23 cellular contexts compared by ENCODE assay signal in genomic region chr17:55741353-55741700, GRCh38. TPM values are rescaled to one million over a fixed set of nuclear protein-coding genes. Genes with fewer than 3 reads are reported as not detected.
A peak's percentile ranks its signal among the peaks of the same experiment; 100 is the strongest.
DNase-seq lines count a peak whose midpoint lies in the region; ATAC-seq, FAIRE-seq and TF ChIP-seq lines count a peak whose summit lies in the region.
"Had no signal": no experiment of that assay in that cellular context is flagged by ENCODE, and none has a peak within 500 bp of the region (broad histone marks: within the 10 kb centered on the region; RNA-seq: fewer than 3 reads in every experiment).

No MANE protein-coding gene starts in this region.

- H3K79me2 ChIP-seq in OCI-LY7 (ENCODE audit: insufficient read depth, low read depth, low read length) (no peaks in the 10 kb centered on the region), Karpas-422 (ENCODE audit: low read length) (no peaks in the 10 kb centered on the region)

- 58% methylated on average over 3 of the region's 3 CpGs for WGBS in A549 (ENCODE audit: missing lambda C conversion rate)

- TF ChIP-seq EP300 in A549 (IDR thresholded peaks at IDR 0.05): no peak

- H3K4me2 ChIP-seq in A549: no peak overlapping the region
- H3K4me2 ChIP-seq in OCI-LY7 (ENCODE audit: low read length): no peak overlapping the region
- no peak overlapping the region for H3K4me2 ChIP-seq in Karpas-422 (ENCODE audit: low read depth, low read length, poor library complexity, severe bottlenecking)
- H3K4me2 ChIP-seq: GM23338 had no signal

- TF ChIP-seq RAD21 in A549 (conservative IDR thresholded peaks at IDR 0.05 in 1 of 2, IDR thresholded peaks at IDR 0.05 in 1 of 2): no peak

- H2AFZ ChIP-seq in OCI-LY7 (ENCODE audit: low read length) (peak overlapping the region; percentile 86; the same call in 1 of the 2 replicates), Karpas-422 (ENCODE audit: low read length) (no peak overlapping the region)
- H2AFZ ChIP-seq: GM23338 had no signal

- POLR2A ChIA-PET in A549 (lab: Yijun Ruan, JAX) (no interaction called here), OCI-LY7 (lab: Charles Lee) (interaction anchor here (1.9 kb wide), 1 partner anchor 10 kb away, joined by 6 read pairs; the partner anchor contains the start of gene PCTP)

- H3K36me3 ChIP-seq in OCI-LY7 (ENCODE audit: insufficient read depth, low read length): no peaks in the 10 kb centered on the region
- H3K36me3 ChIP-seq in gastrocnemius medialis: no peaks in the 10 kb centered on the region
- H3K36me3 ChIP-seq in Karpas-422 (ENCODE audit: insufficient read depth, low read length): no peaks in the 10 kb centered on the region
- H3K36me3 ChIP-seq: BE2C, HAP-1 had no signal

- H3K27ac ChIP-seq in A549 (no peak overlapping the region), OCI-LY7 (ENCODE audit: low read depth, low read length, poor library complexity, severe bottlenecking) (no peak overlapping the region), gastrocnemius medialis (peak overlapping the region in 3 of 4 donors; percentile 52 to 76 (median 69)), Karpas-422 (ENCODE audit: low read length) (no peak overlapping the region)
- H3K27ac ChIP-seq: 22Rv1, C4-2B had no signal

- CTCF ChIA-PET in A549 (lab: Yijun Ruan, JAX) (interaction anchor here (1.0 to 13.7 kb wide), 4 partner anchors 10 to 227 kb away, joined by 3 to 114 read pairs (median 6); partner anchors contain the start of gene PCTP), OCI-LY7 (lab: Charles Lee; ENCODE audit: unreplicated experiment) (no interaction called here)

- H3K4me3 ChIP-seq in A549 (no peak overlapping the region), OCI-LY7 (ENCODE audit: low read depth, low read length, poor library complexity, severe bottlenecking) (no peak overlapping the region), gastrocnemius medialis (peak overlapping the region in 1 of 4 donors; percentile 8), Karpas-422 (ENCODE audit: low read length) (no peak overlapping the region)
- H3K4me3 ChIP-seq: GM23338, HAP-1 had no signal

- in situ Hi-C loops in gastrocnemius medialis (cut with MboI; ENCODE audit: low sequenced_read_pairs in 4 of 4): no loop called here

- H3K9me3 ChIP-seq in A549 (no peaks in the 10 kb centered on the region), OCI-LY7 (ENCODE audit: low read length) (no peaks in the 10 kb centered on the region), gastrocnemius medialis (no peaks in the 10 kb centered on the region), Karpas-422 (ENCODE audit: low read length) (no peaks in the 10 kb centered on the region)
- H3K9me3 ChIP-seq: BE2C, Caco-2, HAP-1 had no signal

- no peaks in the 10 kb centered on the region for H3K9me2 ChIP-seq in OCI-LY7 (ENCODE audit: insufficient read depth, low read length)
- no peaks in the 10 kb centered on the region for H3K9me2 ChIP-seq in Karpas-422 (replicated peaks; ENCODE audit: insufficient read depth, low read length)

- BruUV-seq in OCI-LY7 (replicated peaks; lab: Mats Ljungman, UMichigan): no TSS peak

- ATAC-seq in A549 (no peak), gastrocnemius medialis (peak; percentile 43 to 52)
- ATAC-seq: CD8-positive, alpha-beta T cell; GM23338 had no signal

- H4K20me1 ChIP-seq in OCI-LY7 (ENCODE audit: insufficient read depth, low read length): no peaks in the 10 kb centered on the region
- no peaks in the 10 kb centered on the region for H4K20me1 ChIP-seq in Karpas-422 (ENCODE audit: insufficient read depth, low read depth, low read length)

- no peak for TF ChIP-seq CTCF in A549 (IDR thresholded peaks at IDR 0.05)
- no peak for TF ChIP-seq CTCF in OCI-LY7 (conservative IDR thresholded peaks at IDR 0.05; ENCODE audit: low read length)
- TF ChIP-seq CTCF in gastrocnemius medialis (IDR thresholded peaks at IDR 0.05 in 4 of 5, conservative IDR thresholded peaks at IDR 0.05 in 1 of 5): no peak

- TF ChIP-seq POLR2A in A549 (IDR thresholded peaks at IDR 0.05; ENCODE audit: low read length): no peak
- no peak for TF ChIP-seq POLR2A in GM12892 (IDR thresholded peaks at IDR 0.05; ENCODE audit: low read depth, low read length)
- no peak for TF ChIP-seq POLR2A in gastrocnemius medialis (IDR thresholded peaks at IDR 0.05)

- intact Hi-C loops in OCI-LY7 (cut with micrococcal nuclease; ENCODE audit: unreplicated experiment): loop anchor here (10.0 kb wide), 1 partner anchor 317 kb away; the partner anchor contains the start of gene MMD
- intact Hi-C loops in gastrocnemius medialis (cut with DNase I; ENCODE audit: low total_unique reads): loop anchor here (2.0 to 5.0 kb wide), 2 partner anchors 31 to 469 kb away; no protein-coding TSS in a partner anchor

- FAIRE-seq in A549 (lab: Jason Lieb, UNC) (peak; percentile 94), GM12892 (lab: Jason Lieb, UNC) (peak; percentile 21)
- FAIRE-seq: A204.1, GM18507 had no signal

- H3K9ac ChIP-seq in Karpas-422 (ENCODE audit: low read length): no peak overlapping the region

- H3K4me1 ChIP-seq in A549 (peaks cover 8% of the 10 kb centered on the region; the same call in 1 of the 3 replicates), OCI-LY7 (ENCODE audit: insufficient read depth, low read length, poor library complexity, severe bottlenecking) (peaks cover 28% of the 10 kb centered on the region), gastrocnemius medialis (peaks cover 9 to 17% of the 10 kb centered on the region in 2 donors), Karpas-422 (ENCODE audit: low read length) (peaks cover 28% of the 10 kb centered on the region)
- H3K4me1 ChIP-seq: BE2C, Caco-2, HAP-1 had no signal

- DNase-seq in A549 (ENCODE audit: low read depth in 1 of 2, low spot score in 1 of 2): no peak
- no peak for DNase-seq in GM12892 (ENCODE audit: insufficient read length)
- no peak for DNase-seq in OCI-LY7 (ENCODE audit: low spot score)
- no peak for DNase-seq in gastrocnemius medialis
- DNase-seq in Karpas-422: no peak
- DNase-seq in C1 segment of cervical spinal cord (lab: John Stamatoyannopoulos, UW): no peak
- DNase-seq in GF-D8 (lab: John Stamatoyannopoulos, UW): no peak
- DNase-seq: ACHN; AML-193; BE2C; Caco-2; CD4-positive, CD25-positive, alpha-beta regulatory T cell; CD8-positive, alpha-beta T cell; DMS153; DMS79; EL; GDM1 had no signal

- no peaks in the 10 kb centered on the region for H3K27me3 ChIP-seq in gastrocnemius medialis
- no peaks in the 10 kb centered on the region for H3K27me3 ChIP-seq in Karpas-422 (ENCODE audit: low read length)
- H3K27me3 ChIP-seq: BE2C had no signal

TF ChIP-seq in A549, 52 proteins besides CTCF, POLR2A, EP300 and RAD21:
- no peak for TF ChIP-seq ATOH8 (CRISPR knock-in tag; IDR thresholded peaks at IDR 0.05; ENCODE audit: low read depth)
- no peak for TF ChIP-seq CBX8 (IDR thresholded peaks at IDR 0.05)

RNA-seq across cellular contexts. Expression of gene PCTP, which starts 9.5 kb away (rescaled TPM):
- polyA plus RNA-seq in A549 (2011; rRNA removed) (28.0 and 31.5 TPM in 2 replicates), A549 (2017; fragmentation: RNase III; extraction: RNeasy Plus Mini Kit Qiagen cat#74134 plus additional on column Dnase treatment) (16.6 to 17.5 TPM (median 17.1 TPM) in 3 replicates)
- polyA plus RNA-seq in A549 (2012; cell fraction: cytosol; rRNA removed): 18.1 and 18.3 TPM in 2 replicates
- 6.1 and 11.4 TPM in 2 replicates for polyA plus RNA-seq in A549 (2012; cell fraction: nucleus; rRNA removed)
- polyA minus RNA-seq in A549 (2011; rRNA and poly(A)+ RNA removed): 15.6 and 20.7 TPM in 2 replicates
- polyA plus RNA-seq in GM12892 (2012; ENCODE audit: missing spikeins): 9.2 TPM
- 1.9 and 6.1 TPM in 2 replicates for total RNA-seq in OCI-LY7 (2014; rRNA removed; shearing (Covaris generic))
- total RNA-seq in OCI-LY7 (2022) (9.3 and 9.4 TPM in 2 replicates), gastrocnemius medialis (10 to 100 TPM; 10.1 to 41.7 (median 13.3) TPM)
- total RNA-seq in Karpas-422 (2014; rRNA removed; shearing (Covaris generic); ENCODE audit: low replicate concordance): 15.1 and 20.7 TPM in 2 replicates

RNA-seq across cellular contexts. Expression of gene TMEM100, which starts 18.7 kb away (rescaled TPM):
- polyA plus RNA-seq in A549 (2011; rRNA removed) (0.07 TPM in 1 of 2 replicates, not detected in the other), A549 (2017; fragmentation: RNase III; extraction: RNeasy Plus Mini Kit Qiagen cat#74134 plus additional on column Dnase treatment) (not detected in 3 replicates)
- not detected in 2 replicates for polyA plus RNA-seq in A549 (2012; cell fraction: cytosol; rRNA removed)
- polyA plus RNA-seq in A549 (2012; cell fraction: nucleus; rRNA removed): not detected in 2 replicates
- not detected in 2 replicates for polyA minus RNA-seq in A549 (2011; rRNA and poly(A)+ RNA removed)
- polyA plus RNA-seq in GM12892 (2012; ENCODE audit: missing spikeins): not detected
- 0.38 and 0.41 TPM in 2 replicates for total RNA-seq in OCI-LY7 (2014; rRNA removed; shearing (Covaris generic))
- total RNA-seq in OCI-LY7 (2022) (0.30 TPM in 1 of 2 replicates, not detected in the other), gastrocnemius medialis (10 to 100 TPM in 2 of 4 donors, 1 to 10 TPM in 1, under 1 TPM in 1; 0.39 to 87.9 (median 6.1) TPM)
- 0.43 and 1.1 TPM in 2 replicates for total RNA-seq in Karpas-422 (2014; rRNA removed; shearing (Covaris generic); ENCODE audit: low replicate concordance)
- total RNA-seq: Caco-2; CD4-positive, CD25-positive, alpha-beta regulatory T cell; CD8-positive, alpha-beta T cell had no signal
- polyA plus RNA-seq: CD4-positive, CD25-positive, alpha-beta regulatory T cell had no signal

Comparison
In these comparisons a context has a peak if more than half of its experiments do, and no peak if none do; other contexts are left out.
1. ATAC-seq: peak in gastrocnemius medialis (2 of 2); none in A549 (0 of 2).
2. H3K27ac ChIP-seq: peak in gastrocnemius medialis (3 of 4); none in A549 (0 of 2), OCI-LY7 (single experiment) and Karpas-422 (single experiment).